In the genomic region with DNA sequence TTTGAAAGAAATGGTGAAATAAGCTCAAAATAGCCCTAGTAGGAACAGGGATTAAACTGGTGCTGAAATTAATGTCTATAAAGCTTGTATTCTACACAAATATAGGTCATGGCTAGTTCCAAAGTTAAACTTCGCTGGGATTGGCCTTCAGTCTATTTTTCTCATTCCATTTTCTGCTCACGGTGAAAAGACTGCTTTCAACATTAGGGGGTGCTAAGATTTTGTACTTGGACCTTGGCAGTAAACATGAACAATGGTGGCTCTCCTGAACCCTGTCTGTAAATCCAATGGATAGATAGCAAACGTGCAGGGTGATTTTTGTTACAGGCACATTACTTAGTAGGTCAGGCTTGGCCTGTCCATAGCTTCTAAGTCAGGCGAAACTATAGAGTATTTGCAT, we compare ENCODE assay signal across 9 cellular contexts. TPM values are rescaled to one million over a fixed set of nuclear protein-coding genes. Genes with fewer than 3 reads are reported as not detected.
A peak's percentile ranks its signal among the peaks of the same experiment; 100 is the strongest.
DNase-seq lines count a peak whose midpoint lies in the region; ATAC-seq and TF ChIP-seq lines count a peak whose summit lies in the region.
"Had no signal": no experiment of that assay in that cellular context is flagged by ENCODE, and none has a peak within 500 bp of the region (broad histone marks: within the 10 kb centered on the region; RNA-seq: fewer than 3 reads in every experiment).

No MANE protein-coding gene starts in this region.

- H3K36me3 Mint-ChIP-seq in GM23338 (ENCODE audit: low read depth) (no peaks in the 10 kb centered on the region), glutamatergic neuron (ENCODE audit: unreplicated experiment) (no peaks in the 10 kb centered on the region)

- ATAC-seq in GM23338 = no peak
- no peak for ATAC-seq in GM18858 (IDR thresholded peaks at IDR 0.05; ENCODE audit: unreplicated experiment)
- ATAC-seq in GM19395 (IDR thresholded peaks at IDR 0.05; ENCODE audit: unreplicated experiment) = no peak
- no peak for ATAC-seq in HG03457 (IDR thresholded peaks at IDR 0.05; ENCODE audit: unreplicated experiment)
- no peak for ATAC-seq in HG02763 (IDR thresholded peaks at IDR 0.05; ENCODE audit: unreplicated experiment)

- no peak overlapping the region for H3K27ac ChIP-seq in GM23338 (ENCODE audit: low read depth)

- H3K27me3 Mint-ChIP-seq in GM23338 (ENCODE audit: insufficient read depth, low read depth, poor library complexity) = peaks cover 1% of the 10 kb centered on the region
- no peaks in the 10 kb centered on the region for H3K27me3 Mint-ChIP-seq in glutamatergic neuron (ENCODE audit: unreplicated experiment)

- H2AFZ ChIP-seq in GM23338 = no peak overlapping the region

- H3K4me3 Mint-ChIP-seq in GM23338 (no peak overlapping the region), glutamatergic neuron (ENCODE audit: unreplicated experiment) (no peak overlapping the region)

- no peaks in the 10 kb centered on the region for H3K9me2 ChIP-seq in GM23338 (ENCODE audit: insufficient read depth)

- no peaks in the 10 kb centered on the region for H3K27me3 ChIP-seq in GM23338 (ENCODE audit: insufficient read depth)

- peaks cover 21% of the 10 kb centered on the region for H3K4me1 ChIP-seq in GM23338 (ENCODE audit: insufficient read depth)

- no peaks in the 10 kb centered on the region for H4K20me1 ChIP-seq in GM23338 (replicated peaks; ENCODE audit: insufficient read depth)

- peak; percentile 46 to 69 for TF ChIP-seq CTCF in GM23338 (conservative IDR thresholded peaks at IDR 0.05; ENCODE audit: low read depth in 2 of 2)
- TF ChIP-seq CTCF in glutamatergic neuron (IDR thresholded peaks at IDR 0.05; ENCODE audit: partially characterized antibody, unreplicated experiment) = peak; percentile 16

- H3K4me1 Mint-ChIP-seq in GM23338 (peaks cover 21% of the 10 kb centered on the region), glutamatergic neuron (ENCODE audit: low read depth, unreplicated experiment) (no peaks in the 10 kb centered on the region)

- DNase-seq in ACHN (peak; percentile 57), GM23338 (ENCODE audit: low spot score) (peak; percentile 32), SK-MEL-5 (ENCODE audit: low read depth, low spot score) (peak; percentile 67), glutamatergic neuron (no peak)
- DNase-seq: NK-92 treated with Interleukin-12 subunit alpha and Interleukin-12 subunit beta, amount 100 ng/mL, for 24 hours had no signal

- H3K79me2 ChIP-seq in GM23338 (replicated peaks; ENCODE audit: insufficient read depth) = no peaks in the 10 kb centered on the region

- no peak overlapping the region for H3K4me2 ChIP-seq in GM23338

- H3K27ac Mint-ChIP-seq in GM23338 = no peak overlapping the region
- no peak overlapping the region for H3K27ac Mint-ChIP-seq in glutamatergic neuron (ENCODE audit: unreplicated experiment)

- H3K36me3 ChIP-seq in GM23338 (ENCODE audit: insufficient read depth) = no peaks in the 10 kb centered on the region

- in situ Hi-C loops in ACHN (cut with HindIII; ENCODE audit: low pct_ligation_motif_present, low pct_unique_long_range_greater_than_20kb, low sequenced_read_pairs) = loop anchor here (25.0 kb wide), 1 partner anchor 384 kb away; a partner anchor contains a TSS
- in situ Hi-C loops in SK-MEL-5 (cut with HindIII; ENCODE audit: low pct_unique_long_range_greater_than_20kb, low sequenced_read_pairs) = loop anchor here (25.0 kb wide), 1 partner anchor 384 kb away; a partner anchor contains a TSS

- no peak overlapping the region for H3K4me3 ChIP-seq in GM23338

- H3K9me3 Mint-ChIP-seq in GM23338 (no peaks in the 10 kb centered on the region), glutamatergic neuron (ENCODE audit: unreplicated experiment) (peaks cover 1% of the 10 kb centered on the region)

- no peaks in the 10 kb centered on the region for H3F3A ChIP-seq in GM23338 (replicated peaks; ENCODE audit: low read depth)

TF ChIP-seq in GM23338, 12 proteins besides CTCF, POLR2A, EP300 and RAD21:
- TF ChIP-seq EZH2 (IDR thresholded peaks at IDR 0.05; ENCODE audit: low read depth, unreplicated experiment) (no peak), JUNB (IDR thresholded peaks at IDR 0.05; ENCODE audit: unreplicated experiment) (no peak)

RNA-seq across cellular contexts. Expression of a gene that starts 36.0 kb away (rescaled TPM):
- total RNA-seq in GM23338 (2014; rRNA removed; shearing (Covaris generic)) = 62.7 and 67.5 TPM in 2 replicates
- polyA plus RNA-seq in GM23338 (2016; fragmentation: Nextera tagmentation; extraction: Ambion mirVana) = 81.3 and 96.2 TPM in 2 replicates
- total RNA-seq in SK-MEL-5 (2014; rRNA removed; shearing (Covaris generic)) = 42.3 and 50.1 TPM in 2 replicates
- 38.4 and 45.0 TPM in 2 replicates for polyA plus RNA-seq in SK-MEL-5 (2015; cell fraction: cytosol; rRNA removed)
- polyA plus RNA-seq in SK-MEL-5 (2015; cell fraction: nucleus; rRNA removed) = 14.5 and 19.3 TPM in 2 replicates
- 59.4 TPM for total RNA-seq in glutamatergic neuron (ENCODE audit: unreplicated experiment)
